Comparison of ENCODE assay signal across 19 cellular contexts in the genomic region with DNA sequence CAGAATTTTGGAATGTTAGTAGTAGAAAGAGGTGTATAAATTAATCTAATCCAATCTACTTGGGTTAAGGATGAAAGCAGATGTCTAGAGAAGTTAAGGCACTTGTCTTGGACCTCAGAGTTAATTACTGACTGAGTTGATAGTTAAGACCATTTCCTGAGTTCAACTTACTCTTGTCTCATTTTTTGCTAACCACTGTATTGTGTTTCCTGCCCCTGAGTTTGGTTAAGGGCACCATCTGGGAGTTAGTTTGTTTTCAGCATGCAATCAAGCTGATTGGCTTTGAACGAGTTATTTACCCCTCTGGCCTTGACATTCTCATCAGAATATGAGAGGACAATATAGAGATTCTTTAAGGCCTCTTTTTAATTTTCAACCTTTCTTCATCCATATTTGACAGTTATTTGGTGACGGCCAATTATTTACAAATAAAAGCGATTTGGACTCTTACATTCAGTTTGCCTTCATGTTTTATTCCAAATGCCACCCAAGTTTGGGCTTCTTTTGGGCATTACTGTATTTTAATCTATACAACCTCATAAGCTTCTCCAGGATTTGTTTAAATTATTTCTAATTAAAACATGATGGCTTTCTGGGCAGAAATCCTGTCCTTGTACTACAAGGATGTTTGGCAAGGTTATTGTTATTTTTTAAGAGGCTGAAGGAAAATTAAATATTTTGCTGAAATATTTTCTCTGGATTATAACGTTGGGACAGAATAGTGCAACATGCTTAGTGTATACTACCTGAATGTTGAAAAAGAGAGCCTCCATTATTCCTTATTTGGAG.
DNase-seq lines count a peak whose midpoint lies in the region; ATAC-seq and TF ChIP-seq lines count a peak whose summit lies in the region.
"Had no signal": no experiment of that assay in that cellular context is flagged by ENCODE, and none has a peak within 500 bp of the region (broad histone marks: within the 10 kb centered on the region; RNA-seq: fewer than 3 reads in every experiment).

No MANE protein-coding gene starts in this region.

- no peak overlapping the region for H3K4me3 ChIP-seq in left ventricle myocardium inferior
- H3K4me3 ChIP-seq: A549, ascending aorta, gastrocnemius medialis, SJCRH30 had no signal

- H3K4me1 Mint-ChIP-seq in activated naive CD8-positive, alpha-beta T cell treated with anti-CD3 and anti-CD28 coated beads for 36 hours: no peaks in the 10 kb centered on the region
- H3K4me1 Mint-ChIP-seq: stimulated activated naive CD8-positive, alpha-beta T cell treated with anti-CD3 and anti-CD28 coated beads, Interleukin-15, amount 100 ng/mL, for 72 hours had no signal

- ATAC-seq in HG02623 (IDR thresholded peaks at IDR 0.05; ENCODE audit: unreplicated experiment) (peak; percentile 70), HG03571 (IDR thresholded peaks at IDR 0.05; ENCODE audit: unreplicated experiment) (peak; percentile 75), HG03457 (IDR thresholded peaks at IDR 0.05; ENCODE audit: unreplicated experiment) (no peak)
- ATAC-seq: A549; gastrocnemius medialis; right cardiac atrium; stimulated activated naive CD8-positive, alpha-beta T cell treated with anti-CD3 and anti-CD28 coated beads, Interleukin-15, amount 100 ng/mL, for 72 hours had no signal

- H3K36me3 ChIP-seq in left ventricle myocardium inferior: no peaks in the 10 kb centered on the region
- H3K36me3 ChIP-seq: ascending aorta, gastrocnemius medialis, SJCRH30 had no signal

- H3K27ac ChIP-seq in left ventricle myocardium inferior (replicated peaks): peak overlapping the region; percentile 4
- H3K27ac ChIP-seq: A549, gastrocnemius medialis, KMS-11, SJCRH30 had no signal

- H3K27me3 Mint-ChIP-seq in activated naive CD8-positive, alpha-beta T cell treated with anti-CD3 and anti-CD28 coated beads for 36 hours: peaks cover 9% of the 10 kb centered on the region
- H3K27me3 Mint-ChIP-seq: stimulated activated naive CD8-positive, alpha-beta T cell treated with anti-CD3 and anti-CD28 coated beads, Interleukin-15, amount 100 ng/mL, for 72 hours had no signal

- H3K36me3 Mint-ChIP-seq in activated naive CD8-positive, alpha-beta T cell treated with anti-CD3 and anti-CD28 coated beads for 36 hours: no peaks in the 10 kb centered on the region

- H3K9me3 ChIP-seq in left ventricle myocardium inferior (replicated peaks): no peaks in the 10 kb centered on the region
- H3K9me3 ChIP-seq: A549, ascending aorta, gastrocnemius medialis, SJCRH30 had no signal

- DNase-seq in left ventricle myocardium inferior (no peak), cardiac septum (ENCODE audit: low spot score) (no peak), T-helper 2 cell (no peak), SIG-M5 (lab: John Stamatoyannopoulos, UW) (no peak)
- no peak for DNase-seq in activated naive CD8-positive, alpha-beta T cell treated with anti-CD3 and anti-CD28 coated beads for 36 hours
- DNase-seq: activated CD4-positive, alpha-beta T cell treated with anti-CD3 and anti-CD28 coated beads for 1 hour; DMS79 treated with DMSO at 0.1 percent for 48 hours; gastrocnemius medialis; NCI-H1436; NCI-H345; right cardiac atrium; SJCRH30; stimulated activated naive CD8-positive, alpha-beta T cell treated with anti-CD3 and anti-CD28 coated beads, Interleukin-15, amount 100 ng/mL, for 72 hours had no signal

- H3K9me3 Mint-ChIP-seq in activated naive CD8-positive, alpha-beta T cell treated with anti-CD3 and anti-CD28 coated beads for 36 hours: no peaks in the 10 kb centered on the region
- H3K9me3 Mint-ChIP-seq: stimulated activated naive CD8-positive, alpha-beta T cell treated with anti-CD3 and anti-CD28 coated beads, Interleukin-15, amount 100 ng/mL, for 72 hours had no signal

- H3K27ac Mint-ChIP-seq in activated naive CD8-positive, alpha-beta T cell treated with anti-CD3 and anti-CD28 coated beads for 36 hours: no peak overlapping the region
- H3K27ac Mint-ChIP-seq: stimulated activated naive CD8-positive, alpha-beta T cell treated with anti-CD3 and anti-CD28 coated beads, Interleukin-15, amount 100 ng/mL, for 72 hours had no signal

- peaks cover 36% of the 10 kb centered on the region for H3K4me1 ChIP-seq in left ventricle myocardium inferior
- H3K4me1 ChIP-seq: A549, gastrocnemius medialis, SJCRH30 had no signal

- no peaks in the 10 kb centered on the region for H3K27me3 ChIP-seq in left ventricle myocardium inferior (ENCODE audit: low read depth)
- H3K27me3 ChIP-seq: ascending aorta, gastrocnemius medialis, SJCRH30 had no signal

- TF ChIP-seq CTCF in left ventricle myocardium inferior (IDR thresholded peaks at IDR 0.05; ENCODE audit: borderline replicate concordance): no peak

- intact Hi-C loops in left ventricle myocardium inferior (cut with micrococcal nuclease) (no loop called here), cardiac septum (cut with DNase I) (no loop called here)

- H3K4me3 Mint-ChIP-seq in activated naive CD8-positive, alpha-beta T cell treated with anti-CD3 and anti-CD28 coated beads for 36 hours: no peak overlapping the region
- H3K4me3 Mint-ChIP-seq: stimulated activated naive CD8-positive, alpha-beta T cell treated with anti-CD3 and anti-CD28 coated beads, Interleukin-15, amount 100 ng/mL, for 72 hours had no signal
